Comparison of ENCODE assay signal across 21 cellular contexts in the genomic region with DNA sequence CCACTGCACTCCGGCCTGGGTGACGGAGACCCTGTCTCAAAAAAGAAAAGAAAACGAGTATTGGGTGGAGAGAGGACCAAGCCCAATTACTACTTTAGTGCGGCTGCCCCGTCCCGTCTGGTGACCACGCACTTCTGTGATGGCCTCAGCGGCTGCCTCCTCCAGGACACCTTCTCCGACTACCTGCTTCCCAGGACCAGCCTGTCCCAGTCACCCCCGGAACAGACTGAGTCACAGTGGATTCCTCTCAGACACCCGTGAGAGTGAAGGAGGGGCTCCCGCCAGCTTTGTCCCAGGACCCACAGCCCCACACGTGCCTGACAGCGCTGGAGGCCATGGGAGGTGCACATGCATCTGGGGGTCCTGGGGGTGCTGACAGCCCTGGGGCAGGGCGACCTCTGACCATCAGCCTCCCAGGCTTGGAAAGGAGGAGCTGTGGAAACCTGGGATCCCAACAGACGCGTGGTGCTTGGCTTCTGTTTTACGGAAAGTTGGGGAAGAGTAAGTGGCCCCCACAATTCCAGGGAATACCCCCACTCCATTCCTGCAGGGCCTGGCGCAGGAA. TPM values are rescaled to one million over a fixed set of nuclear protein-coding genes. Genes with fewer than 3 reads are reported as not detected.
DNase-seq lines count a peak whose midpoint lies in the region; ATAC-seq, FAIRE-seq and TF ChIP-seq lines count a peak whose summit lies in the region.
"Had no signal": no experiment of that assay in that cellular context is flagged by ENCODE, and none has a peak within 500 bp of the region (broad histone marks: within the 10 kb centered on the region; RNA-seq: fewer than 3 reads in every experiment).

No MANE protein-coding gene starts in this region.

- no peaks in the 10 kb centered on the region for H3K79me2 ChIP-seq in H1 (ENCODE audit: control insufficient read depth in 1 of 2, insufficient read depth in 2 of 2, low read length in 2 of 2)
- H3K79me2 ChIP-seq in osteoblast (ENCODE audit: insufficient read depth, low read length), result no peaks in the 10 kb centered on the region

- no peak overlapping the region for H2AFZ ChIP-seq in H1 (ENCODE audit: low read length)
- no peak overlapping the region for H2AFZ ChIP-seq in osteoblast (ENCODE audit: low read length)
- H2AFZ ChIP-seq: GM23338 had no signal

- H3K23ac ChIP-seq in H1 (ENCODE audit: insufficient read length), result no peak overlapping the region

- H3K36me3 ChIP-seq in HEK293 (ENCODE audit: control insufficient read depth in 2 of 2, insufficient read depth in 1 of 2, low read length in 2 of 2) (peaks cover 0 to 63% of the 10 kb centered on the region in 2 experiments; a peak in 2 of 3 replicates), H1 (ENCODE audit: control insufficient read depth in 2 of 4, insufficient read depth in 4 of 4, low read length in 3 of 4) (peaks cover 0 to 3% (median 0%) of the 10 kb centered on the region in 4 experiments; a peak in 1 of 8 replicates), osteoblast (ENCODE audit: insufficient read depth, low read length) (no peaks in the 10 kb centered on the region)

- no peak overlapping the region for H4K5ac ChIP-seq in H1 (ENCODE audit: insufficient read length, low read depth, low read length)

- H3K56ac ChIP-seq in H1 (replicated peaks; ENCODE audit: insufficient read length, low read depth, low read length), result no peak overlapping the region

- TF ChIP-seq CTCF in HEK293 (tag by site-specific recombination; IDR thresholded peaks at IDR 0.05) (no peak), H1 (IDR thresholded peaks at IDR 0.05; ENCODE audit: control extremely low read depth in 1 of 3, insufficient read depth in 1 of 3, low read depth in 1 of 3, low read length in 3 of 3) (no peak), osteoblast (IDR thresholded peaks at IDR 0.05; ENCODE audit: extremely low read depth, low read depth, low read length) (no peak)

- no peak for ATAC-seq in GM18870 (IDR thresholded peaks at IDR 0.05; ENCODE audit: unreplicated experiment)

- H3K4me2 ChIP-seq in H1 (ENCODE audit: insufficient read depth in 1 of 2, low read depth in 2 of 2, low read length in 2 of 2) (no peak overlapping the region), osteoblast (ENCODE audit: insufficient read depth, low read length) (no peak overlapping the region)
- H3K4me2 ChIP-seq: GM23338 had no signal

- no peak overlapping the region for H3K9ac ChIP-seq in H1 (replicated peaks in 1 of 4; ENCODE audit: extremely low read depth in 1 of 4, low read depth in 3 of 4, low read length in 3 of 4)
- H3K9ac ChIP-seq: BLaER1 had no signal

- H4K20me1 ChIP-seq in H1 (replicated peaks in 1 of 2; ENCODE audit: control insufficient read depth in 1 of 2, insufficient read depth in 2 of 2, low read length in 2 of 2) (peaks cover 0 to 5% of the 10 kb centered on the region in 2 experiments), osteoblast (ENCODE audit: insufficient read depth, low read length) (peaks cover 21% of the 10 kb centered on the region)

- peaks cover 18% of the 10 kb centered on the region; the same call in 1 of the 2 replicates for H3K23me2 ChIP-seq in H1 (ENCODE audit: low read depth, low read length)

- H3K4me1 ChIP-seq in HEK293 (ENCODE audit: control insufficient read depth, insufficient read depth, low read length) (no peaks in the 10 kb centered on the region), H1 (replicated peaks in 1 of 4; ENCODE audit: control insufficient read depth in 3 of 4, insufficient read depth in 4 of 4, low read length in 3 of 4) (peaks cover 0 to 28% (median 18%) of the 10 kb centered on the region in 4 experiments; a peak in 6 of 7 replicates), osteoblast (ENCODE audit: insufficient read depth, low read length) (no peaks in the 10 kb centered on the region)

- no peak overlapping the region for H2BK12ac ChIP-seq in H1 (ENCODE audit: low read depth, low read length)

- H2BK120ac ChIP-seq in H1 (replicated peaks; ENCODE audit: low read depth, low read length), result no peak overlapping the region

- H2AK5ac ChIP-seq in H1 (ENCODE audit: low read depth, low read length), result no peak overlapping the region

- no peak overlapping the region for H3K14ac ChIP-seq in H1 (ENCODE audit: insufficient read length)

- H3K4me3 ChIP-seq in HEK293 (ENCODE audit: low read depth, low read length), result no peak overlapping the region
- no peak overlapping the region for H3K4me3 ChIP-seq in H1 (ENCODE audit: extremely low read depth in 1 of 4, insufficient read depth in 2 of 4, low read depth in 3 of 4, low read length in 4 of 4)
- H3K4me3 ChIP-seq in osteoblast (ENCODE audit: insufficient read depth, low read length), result no peak overlapping the region
- H3K4me3 ChIP-seq: GM23338 had no signal

- peak; percentile 27 for DNase-seq in D341Med (ENCODE audit: low spot score)
- DNase-seq in H1 (ENCODE audit: low read depth in 1 of 2, low spot score in 2 of 2), result no peak
- peak; percentile 84 for DNase-seq in osteoblast (ENCODE audit: insufficient read length, low spot score, missing footprints)
- DNase-seq in germinal center (ENCODE audit: low spot score), result no peak
- no peak for DNase-seq in LoVo (ENCODE audit: low spot score)
- DNase-seq: CD4-positive, alpha-beta T cell; COR-L47; DMS 273 treated with DMSO at 0.1 percent for 48 hours; DND-41; Karpas-422; NCI-H1694 treated with DMSO at 0.1 percent for 48 hours; NCI-H2081 treated with DMSO at 0.1 percent for 48 hours; NCI-H446 treated with DMSO at 0.1 percent for 48 hours; NCI-H526 treated with DMSO at 0.1 percent for 48 hours; SHP77 treated with DMSO at 0.1 percent for 48 hours had no signal

- no peak for TF ChIP-seq EP300 in H1 (IDR thresholded peaks at IDR 0.05; ENCODE audit: borderline replicate concordance in 1 of 2, low read depth in 2 of 2, low read length in 2 of 2)

- no peak for FAIRE-seq in H1 (lab: Jason Lieb, UNC)

- H2BK20ac ChIP-seq in H1 (ENCODE audit: low read length), result no peak overlapping the region

- H3K18ac ChIP-seq in H1 (ENCODE audit: extremely low read depth, low read length), result no peak overlapping the region

- H2BK5ac ChIP-seq in H1 (ENCODE audit: low read depth, low read length), result 0 out of 2 replicates have a peak overlapping the region, but pooled peaks have one; percentile 35

- WGBS in H1 (ENCODE audit: extremely low coverage in 1 of 2, insufficient coverage in 1 of 2, insufficient read length in 1 of 2, insufficient replicate concordance in 2 of 2, low coverage in 1 of 2, low lambda C conversion rate in 2 of 2, missing lambda C conversion rate in 1 of 2), 2 experiments, result 89% methylated on average over 16 of the region's 19 CpGs; no CpG with 5 or more reads in 1 of the 2 experiments

- POLR2A ChIA-PET in HEK293 (lab: Yijun Ruan, JAX) (no interaction called here), H1 (lab: Charles Lee; ENCODE audit: partially characterized antibody) (interaction anchor here (0.6 to 1.6 kb wide), 15 partner anchors 17 to 201 kb away, joined by 3 to 10 read pairs (median 3); a partner anchor contains a TSS)

- no peak overlapping the region for H3K4ac ChIP-seq in H1 (replicated peaks; ENCODE audit: insufficient read length, low read depth, low read length)

- H3K27ac ChIP-seq in HEK293 (ENCODE audit: extremely low read depth, low read depth, low read length) (no peak overlapping the region), H1 (ENCODE audit: low read depth, low read length) (0 out of 2 replicates have a peak overlapping the region, but pooled peaks have one; percentile 13), osteoblast (ENCODE audit: low read depth, low read length) (no peak overlapping the region)
- H3K27ac ChIP-seq: BLaER1 had no signal

- no peak for TF ChIP-seq POLR2A in H1 (IDR thresholded peaks at IDR 0.05; ENCODE audit: control extremely low read depth in 1 of 2, low read depth in 2 of 2, low read length in 2 of 2)

- H3K9me3 ChIP-seq in HEK293 (ENCODE audit: control insufficient read depth, insufficient read depth, low read depth, low read length) (no peaks in the 10 kb centered on the region), H1 (ENCODE audit: insufficient read depth in 2 of 2, low read depth in 1 of 2, low read length in 1 of 2) (no peaks in the 10 kb centered on the region; a peak in 1 of 4 replicates), osteoblast (ENCODE audit: low read depth, low read length) (no peaks in the 10 kb centered on the region)
- H3K9me3 ChIP-seq: BLaER1 had no signal

- H2BK15ac ChIP-seq in H1 (ENCODE audit: low read length), result no peak overlapping the region

- no peak overlapping the region for H4K8ac ChIP-seq in H1 (ENCODE audit: extremely low read depth, insufficient read depth, low read length)

- TF ChIP-seq RAD21 in H1 (IDR thresholded peaks at IDR 0.05 in 1 of 2, conservative IDR thresholded peaks at IDR 0.05 in 1 of 2; ENCODE audit: low read depth in 2 of 2, low read length in 2 of 2), result no peak

- H3K27me3 ChIP-seq in H1 (replicated peaks in 1 of 4; ENCODE audit: control insufficient read depth in 3 of 4, extremely low read depth in 1 of 4, insufficient read depth in 3 of 4, low read length in 3 of 4) (peaks cover 12 to 32% (median 28%) of the 10 kb centered on the region in 4 experiments), osteoblast (ENCODE audit: insufficient read depth, low read length) (peaks cover 10% of the 10 kb centered on the region)

- H3K79me1 ChIP-seq in H1 (ENCODE audit: low read depth, low read length), result no peaks in the 10 kb centered on the region

- no peak overlapping the region for H4K91ac ChIP-seq in H1 (replicated peaks; ENCODE audit: insufficient read length, low read length)

- CTCF ChIA-PET in HEK293 (lab: Yijun Ruan, JAX), result interaction anchor here (0.5 kb wide), 1 partner anchor 45 kb away, joined by 3 read pairs; no protein-coding TSS in a partner anchor
- CTCF ChIA-PET in H1 (lab: Charles Lee; ENCODE audit: partially characterized antibody), result interaction anchor here (1.0 to 1.8 kb wide), 5 partner anchors 17 to 115 kb away, joined by 3 to 4 read pairs (median 3); a partner anchor contains a TSS

RNA-seq across cellular contexts. Expression of a gene that starts 4.8 kb away (rescaled TPM):
- 3.3 and 3.4 TPM in 2 replicates for total RNA-seq in H1 (2021; fragmentation: NEBNext Ultra II Directional; extraction: Animal tissue kit (Norgen Biotek cat#: 25700))
- polyA plus RNA-seq in H1 (2011; rRNA removed), result 4.9 and 9.7 TPM in 2 replicates
- 3.9 TPM for polyA plus RNA-seq in H1 (2011; cell fraction: cytosol; rRNA removed)
- 9.1 TPM for polyA plus RNA-seq in H1 (2011; cell fraction: nucleus; rRNA removed)
- polyA plus RNA-seq in H1 (2012, experiment 1 of 2), result 4.0 to 10.3 TPM (median 9.2 TPM) in 4 replicates
- 9.1 TPM for polyA plus RNA-seq in H1 (2012, experiment 2 of 2)
- 2.9 TPM for polyA plus RNA-seq in H1 (2013, experiment 1 of 2)
- polyA plus RNA-seq in H1 (2013, experiment 2 of 2), result 2.8 TPM
- 0.20 and 0.85 TPM in 2 replicates for polyA minus RNA-seq in H1 (2011; rRNA and poly(A)+ RNA removed)
- 4.9 TPM for polyA minus RNA-seq in H1 (2011; cell fraction: cytosol; rRNA and poly(A)+ RNA removed)
- polyA minus RNA-seq in H1 (2011; cell fraction: nucleus; rRNA and poly(A)+ RNA removed), result 3.4 TPM
- under 0.01 TPM in 1 of 2 replicates, not detected in the other for total RNA-seq in osteoblast
- total RNA-seq: RPMI7951 had no signal

RNA-seq across cellular contexts. Expression of a gene that starts 14.9 kb away (rescaled TPM):
- 2.0 and 2.2 TPM in 2 replicates for total RNA-seq in H1 (2021; fragmentation: NEBNext Ultra II Directional; extraction: Animal tissue kit (Norgen Biotek cat#: 25700))
- 1.7 and 3.7 TPM in 2 replicates for polyA plus RNA-seq in H1 (2011; rRNA removed)
- polyA plus RNA-seq in H1 (2011; cell fraction: cytosol; rRNA removed), result 1.3 TPM
- 3.1 TPM for polyA plus RNA-seq in H1 (2011; cell fraction: nucleus; rRNA removed)
- polyA plus RNA-seq in H1 (2012, experiment 1 of 2), result 1.0 to 2.0 TPM (median 1.5 TPM) in 3 of 4 replicates, not detected in the other
- polyA plus RNA-seq in H1 (2012, experiment 2 of 2), result not detected
- 1.2 TPM for polyA plus RNA-seq in H1 (2013, experiment 1 of 2)
- polyA plus RNA-seq in H1 (2013, experiment 2 of 2), result 1.4 TPM
- polyA minus RNA-seq in H1 (2011; rRNA and poly(A)+ RNA removed), result not detected in 2 replicates
- not detected for polyA minus RNA-seq in H1 (2011; cell fraction: cytosol; rRNA and poly(A)+ RNA removed)
- polyA minus RNA-seq in H1 (2011; cell fraction: nucleus; rRNA and poly(A)+ RNA removed), result not detected
- not detected in 2 replicates for total RNA-seq in osteoblast
- total RNA-seq: CD4-positive, alpha-beta T cell; GM23338; MCF 10A; RPMI7951 had no signal

RNA-seq across cellular contexts. Expression of a gene that starts 17.1 kb away (rescaled TPM):
- 0.11 TPM in 1 of 2 replicates, not detected in the other for total RNA-seq in H1 (2021; fragmentation: NEBNext Ultra II Directional; extraction: Animal tissue kit (Norgen Biotek cat#: 25700))
- polyA plus RNA-seq in H1 (2011; rRNA removed), result 0.02 TPM in 1 of 2 replicates, not detected in the other
- 0.01 TPM for polyA plus RNA-seq in H1 (2011; cell fraction: cytosol; rRNA removed)
- 0.21 TPM for polyA plus RNA-seq in H1 (2011; cell fraction: nucleus; rRNA removed)
- 0.04 to 0.20 TPM (median 0.14 TPM) in 3 of 4 replicates, not detected in the other for polyA plus RNA-seq in H1 (2012, experiment 1 of 2)
- not detected for polyA plus RNA-seq in H1 (2012, experiment 2 of 2)
- polyA plus RNA-seq in H1 (2013, experiment 1 of 2), result 0.02 TPM
- polyA plus RNA-seq in H1 (2013, experiment 2 of 2), result not detected
- not detected in 2 replicates for polyA minus RNA-seq in H1 (2011; rRNA and poly(A)+ RNA removed)
- not detected for polyA minus RNA-seq in H1 (2011; cell fraction: cytosol; rRNA and poly(A)+ RNA removed)
- not detected for polyA minus RNA-seq in H1 (2011; cell fraction: nucleus; rRNA and poly(A)+ RNA removed)
- total RNA-seq in osteoblast, result not detected in 2 replicates
- total RNA-seq: CD4-positive, alpha-beta T cell; GM23338; MCF 10A; RPMI7951 had no signal
- polyA plus RNA-seq: GM23338 had no signal

RNA-seq across cellular contexts. Expression of a gene that starts 26.1 kb away (rescaled TPM):
- 9.4 and 9.6 TPM in 2 replicates for total RNA-seq in H1 (2021; fragmentation: NEBNext Ultra II Directional; extraction: Animal tissue kit (Norgen Biotek cat#: 25700))
- 9.1 and 12.8 TPM in 2 replicates for polyA plus RNA-seq in H1 (2011; rRNA removed)
- 7.8 TPM for polyA plus RNA-seq in H1 (2011; cell fraction: cytosol; rRNA removed)
- 27.9 TPM for polyA plus RNA-seq in H1 (2011; cell fraction: nucleus; rRNA removed)
- 3.5 to 9.8 TPM (median 8.6 TPM) in 4 replicates for polyA plus RNA-seq in H1 (2012, experiment 1 of 2)
- polyA plus RNA-seq in H1 (2012, experiment 2 of 2), result 5.0 TPM
- polyA plus RNA-seq in H1 (2013, experiment 1 of 2), result 4.5 TPM
- polyA plus RNA-seq in H1 (2013, experiment 2 of 2), result 3.8 TPM
- polyA minus RNA-seq in H1 (2011; rRNA and poly(A)+ RNA removed), result 3.3 and 4.2 TPM in 2 replicates
- 3.7 TPM for polyA minus RNA-seq in H1 (2011; cell fraction: cytosol; rRNA and poly(A)+ RNA removed)
- 27.8 TPM for polyA minus RNA-seq in H1 (2011; cell fraction: nucleus; rRNA and poly(A)+ RNA removed)
- total RNA-seq in osteoblast, result 11.5 and 21.4 TPM in 2 replicates

RNA-seq across cellular contexts. Expression of a gene that starts 53.1 kb away (rescaled TPM):
- total RNA-seq in H1 (2021; fragmentation: NEBNext Ultra II Directional; extraction: Animal tissue kit (Norgen Biotek cat#: 25700)), result 53.7 and 58.4 TPM in 2 replicates
- polyA plus RNA-seq in H1 (2011; rRNA removed), result 47.3 and 64.7 TPM in 2 replicates
- polyA plus RNA-seq in H1 (2011; cell fraction: cytosol; rRNA removed), result 56.1 TPM
- polyA plus RNA-seq in H1 (2011; cell fraction: nucleus; rRNA removed), result 53.5 TPM
- polyA plus RNA-seq in H1 (2012, experiment 1 of 2), result 30.0 to 53.4 TPM (median 44.3 TPM) in 4 replicates
- 49.0 TPM for polyA plus RNA-seq in H1 (2012, experiment 2 of 2)
- 21.9 TPM for polyA plus RNA-seq in H1 (2013, experiment 1 of 2)
- 22.9 TPM for polyA plus RNA-seq in H1 (2013, experiment 2 of 2)
- 24.3 and 26.2 TPM in 2 replicates for polyA minus RNA-seq in H1 (2011; rRNA and poly(A)+ RNA removed)
- 30.0 TPM for polyA minus RNA-seq in H1 (2011; cell fraction: cytosol; rRNA and poly(A)+ RNA removed)
- 31.6 TPM for polyA minus RNA-seq in H1 (2011; cell fraction: nucleus; rRNA and poly(A)+ RNA removed)
- total RNA-seq in osteoblast, result 38.0 and 44.2 TPM in 2 replicates

Comparison
In these comparisons a context has a peak if more than half of its experiments do, and no peak if none do; other contexts are left out.
1. DNase-seq: peak in D341Med (single experiment) and osteoblast (single experiment); none in H1 (0 of 2), germinal center (single experiment) and LoVo (single experiment).